Comparison of ENCODE assay signal across 9 cellular contexts in genomic region chr1:26169201-26169600, GRCh38. TPM values are rescaled to one million over a fixed set of nuclear protein-coding genes. Genes with fewer than 3 reads are reported as not detected.
DNase-seq lines count a peak whose midpoint lies in the region; ATAC-seq and TF ChIP-seq lines count a peak whose summit lies in the region.
"Had no signal": no experiment of that assay in that cellular context is flagged by ENCODE, and none has a peak within 500 bp of the region (broad histone marks: within the 10 kb centered on the region; RNA-seq: fewer than 3 reads in every experiment).

No MANE protein-coding gene starts in this region.

- POLR2A ChIA-PET in BJ (lab: Charles Lee) = no interaction called here

- peaks cover 15 to 20% of the 10 kb centered on the region in 2 donors for H3K4me1 ChIP-seq in duodenal mucosa (ENCODE audit: control insufficient read depth in 1 of 2, insufficient read depth in 2 of 2, low read length in 2 of 2)

- H3K27me3 ChIP-seq in BJ (ENCODE audit: control insufficient read depth, insufficient read depth, low read length) = peaks cover 3% of the 10 kb centered on the region; the same call in 1 of the 2 replicates
- no peaks in the 10 kb centered on the region for H3K27me3 ChIP-seq in MG63
- no peaks in the 10 kb centered on the region for H3K27me3 ChIP-seq in duodenal mucosa (ENCODE audit: control insufficient read depth in 1 of 2, insufficient read depth in 2 of 2, low read length in 2 of 2)

- CTCF ChIA-PET in BJ (lab: Yijun Ruan, JAX) = interaction anchor here (0.6 to 4.8 kb wide), 38 partner anchors 8 to 697 kb away, joined by 3 to 25 read pairs (median 4); partner anchors contain the start of genes CD52, CEP85, CRYBG2 and PDIK1L

- H3K4me3 ChIP-seq in BJ (ENCODE audit: low read depth, low read length) (peak overlapping the region; percentile 58), MG63 (peak overlapping the region; percentile 95), duodenal mucosa (ENCODE audit: low read depth in 1 of 2, low read length in 2 of 2) (peak overlapping the region; percentile 84 to 94)

- H3K27me3 Mint-ChIP-seq in neural crest cell (ENCODE audit: low read depth) = no peaks in the 10 kb centered on the region

- H3K4me3 Mint-ChIP-seq in neural crest cell = peak overlapping the region; percentile 90

- H3K9ac ChIP-seq in duodenal mucosa (ENCODE audit: low read depth in 1 of 2, low read length in 2 of 2) = peak overlapping the region; percentile 86 to 96

- H3K36me3 ChIP-seq in BJ (ENCODE audit: control insufficient read depth, insufficient read depth, low read length) (no peaks in the 10 kb centered on the region; the same call in 1 of the 2 replicates), MG63 (peaks cover 8% of the 10 kb centered on the region), duodenal mucosa (ENCODE audit: control insufficient read depth in 1 of 2, insufficient read depth in 2 of 2, low read length in 2 of 2) (no peaks in the 10 kb centered on the region)

- H3K9me3 Mint-ChIP-seq in neural crest cell = no peaks in the 10 kb centered on the region

- peaks cover 38% of the 10 kb centered on the region for H3K4me1 Mint-ChIP-seq in neural crest cell

- no peaks in the 10 kb centered on the region for H3K9me3 ChIP-seq in MG63
- no peaks in the 10 kb centered on the region for H3K9me3 ChIP-seq in duodenal mucosa (ENCODE audit: control insufficient read depth in 1 of 2, low read length in 2 of 2)

- H3K27ac Mint-ChIP-seq in neural crest cell (ENCODE audit: unreplicated experiment) = peak overlapping the region; percentile 89

- no peaks in the 10 kb centered on the region for H3K36me3 Mint-ChIP-seq in neural crest cell (ENCODE audit: low read depth)

- H3K27ac ChIP-seq in duodenal mucosa (ENCODE audit: low read depth, low read length) = no peak overlapping the region

- ATAC-seq in HG02610 (IDR thresholded peaks at IDR 0.05; ENCODE audit: unreplicated experiment) (no peak), GM21737 (IDR thresholded peaks at IDR 0.05; ENCODE audit: unreplicated experiment) (no peak), HG03460 (IDR thresholded peaks at IDR 0.05; ENCODE audit: unreplicated experiment) (no peak)

- TF ChIP-seq CTCF in BJ (IDR thresholded peaks at IDR 0.05; ENCODE audit: insufficient read depth, low read depth, low read length) (no peak), neural crest cell (conservative IDR thresholded peaks at IDR 0.05) (no peak)

- no peak for DNase-seq in BJ (ENCODE audit: low read depth)
- no peak for DNase-seq in MG63
- no peak for DNase-seq in neural crest cell (ENCODE audit: low read depth, low spot score)
- no peak for DNase-seq in NCI-H1694 (lab: John Stamatoyannopoulos, UW)

RNA-seq across cellular contexts. Expression of gene C1orf232, which starts 0.4 kb away (rescaled TPM):
- not detected in 2 replicates for polyA plus RNA-seq in BJ (2011; rRNA removed)
- polyA minus RNA-seq in BJ (2011; rRNA and poly(A)+ RNA removed) = not detected in 2 replicates
- not detected in 2 replicates for total RNA-seq in MG63 (2014; rRNA removed; shearing (Covaris generic); ENCODE audit: low replicate concordance)
- not detected in 2 replicates for total RNA-seq in neural crest cell
- total RNA-seq: HT1080 had no signal

RNA-seq across cellular contexts. Expression of gene ZNF593, which starts 0.5 kb away (rescaled TPM):
- 26.3 and 30.2 TPM in 2 replicates for polyA plus RNA-seq in BJ (2011; rRNA removed)
- polyA minus RNA-seq in BJ (2011; rRNA and poly(A)+ RNA removed) = 6.9 and 12.2 TPM in 2 replicates
- 27.8 and 45.7 TPM in 2 replicates for total RNA-seq in MG63 (2014; rRNA removed; shearing (Covaris generic); ENCODE audit: low replicate concordance)
- total RNA-seq in neural crest cell = 34.3 and 36.2 TPM in 2 replicates

RNA-seq across cellular contexts. Expression of gene ZNF593OS, which starts 2.4 kb away (rescaled TPM):
- polyA plus RNA-seq in BJ (2011; rRNA removed) = not detected in 2 replicates
- not detected in 2 replicates for polyA minus RNA-seq in BJ (2011; rRNA and poly(A)+ RNA removed)
- not detected in 2 replicates for total RNA-seq in MG63 (2014; rRNA removed; shearing (Covaris generic); ENCODE audit: low replicate concordance)
- not detected in 2 replicates for total RNA-seq in neural crest cell
- total RNA-seq: HT1080 had no signal

RNA-seq across cellular contexts. Expression of gene CNKSR1, which starts 8.1 kb away (rescaled TPM):
- polyA plus RNA-seq in BJ (2011; rRNA removed) = 0.23 and 0.63 TPM in 2 replicates
- 0.57 TPM in 1 of 2 replicates, not detected in the other for polyA minus RNA-seq in BJ (2011; rRNA and poly(A)+ RNA removed)
- not detected in 2 replicates for total RNA-seq in MG63 (2014; rRNA removed; shearing (Covaris generic); ENCODE audit: low replicate concordance)
- total RNA-seq in neural crest cell = 3.0 and 3.6 TPM in 2 replicates

RNA-seq across cellular contexts. Expression of gene FAM110D, which starts 10.3 kb away (rescaled TPM):
- not detected in 2 replicates for polyA plus RNA-seq in BJ (2011; rRNA removed)
- polyA minus RNA-seq in BJ (2011; rRNA and poly(A)+ RNA removed) = not detected in 2 replicates
- total RNA-seq in MG63 (2014; rRNA removed; shearing (Covaris generic); ENCODE audit: low replicate concordance) = 0.07 TPM in 1 of 2 replicates, not detected in the other
- 1.0 and 1.2 TPM in 2 replicates for total RNA-seq in neural crest cell
